In the genomic region with DNA sequence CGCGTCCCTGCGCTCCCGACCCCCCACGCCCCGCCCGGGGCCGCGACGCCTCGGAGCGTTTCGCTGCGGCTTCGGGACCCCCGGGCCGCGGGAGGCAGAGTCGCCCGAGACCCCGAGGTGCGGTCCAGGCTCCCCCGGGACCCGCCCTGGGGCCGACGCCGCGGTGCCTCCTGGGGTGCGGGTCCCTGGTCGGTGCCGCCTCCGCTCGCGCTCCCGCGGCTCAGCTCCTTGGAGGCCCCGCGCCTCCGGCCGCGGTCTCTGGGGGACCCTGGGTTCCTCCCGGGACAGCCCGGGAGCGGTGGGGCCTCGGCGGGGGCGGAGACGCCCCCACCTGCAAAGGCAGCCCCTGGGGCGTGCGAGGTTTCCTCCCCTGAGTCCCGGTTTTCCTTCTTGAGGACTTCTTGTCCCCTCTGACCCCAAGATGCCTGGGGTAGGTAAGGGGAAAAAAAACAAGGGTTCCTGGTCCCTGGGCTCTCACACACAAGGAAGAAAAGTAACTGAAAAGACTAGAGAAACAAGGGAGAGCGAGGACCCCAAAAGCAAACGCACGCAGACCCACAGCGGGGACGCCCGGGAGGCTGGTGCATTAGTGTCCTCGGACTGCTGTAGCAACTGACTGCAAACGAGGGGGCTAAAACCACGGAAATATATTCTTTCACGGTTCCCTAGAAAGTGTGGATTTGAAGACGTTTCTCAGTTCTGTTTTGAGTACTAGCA, we compare ENCODE assay signal across 8 cellular contexts. TPM values are rescaled to one million over a fixed set of nuclear protein-coding genes. Genes with fewer than 3 reads are reported as not detected.
DNase-seq lines count a peak whose midpoint lies in the region; ATAC-seq and TF ChIP-seq lines count a peak whose summit lies in the region.

No MANE protein-coding gene starts in this region.

- H3K9ac ChIP-seq in DND-41 (ENCODE audit: low read depth, low read length): peak overlapping the region; percentile 100

- H3K36me3 Mint-ChIP-seq in activated T-helper 1 cell treated with anti-CD3 and anti-CD28 coated beads, Interleukin-12 subunit alpha, Interleukin-12 subunit beta, Interleukin-2, Interleukin-4 antibody, amounts not matched to agents 30 ng/mL and 10 ng/mL and 1 ng/mL, durations not matched to agents 14 hours and 24 hours and 36 hours (ENCODE audit: low read depth): peaks cover 2% of the 10 kb centered on the region

- H3K27ac ChIP-seq in DND-41 (ENCODE audit: low read length) (peak overlapping the region; percentile 78), stomach (peak overlapping the region; percentile 82 to 93 (median 89))

- ATAC-seq in DND-41 (ENCODE audit: insufficient read depth, low read depth): no peak
- ATAC-seq in HG02623 (IDR thresholded peaks at IDR 0.05; ENCODE audit: unreplicated experiment): peak; percentile 8
- no peak for ATAC-seq in GM21576 (IDR thresholded peaks at IDR 0.05; ENCODE audit: unreplicated experiment)
- ATAC-seq in HG03354 (IDR thresholded peaks at IDR 0.05; ENCODE audit: poor library complexity, severe bottlenecking, unreplicated experiment): no peak

- peak overlapping the region; percentile 92 for H2AFZ ChIP-seq in DND-41 (ENCODE audit: low read depth, low read length)

- TF ChIP-seq CTCF in DND-41 (IDR thresholded peaks at IDR 0.05; ENCODE audit: borderline replicate concordance, extremely low read depth, low read length, poor library complexity, severe bottlenecking): no peak
- no peak for TF ChIP-seq CTCF in stomach (IDR thresholded peaks at IDR 0.05)

- H3K4me1 ChIP-seq in DND-41 (ENCODE audit: insufficient read depth, low read length): peaks cover 29% of the 10 kb centered on the region
- peaks cover 12 to 17% (median 15%) of the 10 kb centered on the region in 4 donors for H3K4me1 ChIP-seq in stomach

- DNase-seq in DND-41: no peak
- no peak for DNase-seq in activated T-helper 1 cell treated with anti-CD3 and anti-CD28 coated beads, Interleukin-12 subunit alpha, Interleukin-12 subunit beta, Interleukin-2, Interleukin-4 antibody, amounts not matched to agents 30 ng/mL and 10 ng/mL and 1 ng/mL, durations not matched to agents 14 hours and 24 hours and 36 hours (ENCODE audit: low spot score)
- no peak for DNase-seq in stomach
- no peak for DNase-seq in NCI-H345 treated with DMSO at 0.1 percent for 48 hours (lab: John Stamatoyannopoulos, UW; ENCODE audit: unreplicated experiment)

- H3K27ac Mint-ChIP-seq in activated T-helper 1 cell treated with anti-CD3 and anti-CD28 coated beads, Interleukin-12 subunit alpha, Interleukin-12 subunit beta, Interleukin-2, Interleukin-4 antibody, amounts not matched to agents 30 ng/mL and 10 ng/mL and 1 ng/mL, durations not matched to agents 14 hours and 24 hours and 36 hours: no peak overlapping the region

- H3K27me3 ChIP-seq in DND-41 (ENCODE audit: insufficient read depth, low read length, poor library complexity): no peaks in the 10 kb centered on the region
- no peaks in the 10 kb centered on the region for H3K27me3 ChIP-seq in stomach

- H3K4me2 ChIP-seq in DND-41 (ENCODE audit: insufficient read depth, low read length): peak overlapping the region; percentile 96

- peak overlapping the region; percentile 52 for H3K4me3 Mint-ChIP-seq in activated T-helper 1 cell treated with anti-CD3 and anti-CD28 coated beads, Interleukin-12 subunit alpha, Interleukin-12 subunit beta, Interleukin-2, Interleukin-4 antibody, amounts not matched to agents 30 ng/mL and 10 ng/mL and 1 ng/mL, durations not matched to agents 14 hours and 24 hours and 36 hours

- 2 to 8% (median 3%) methylated on average over 35 to 61 of the region's 62 CpGs for WGBS in stomach, 5 donors

- no peak for TF ChIP-seq EP300 in stomach (IDR thresholded peaks at IDR 0.05)

- no peak for TF ChIP-seq POLR2A in stomach (IDR thresholded peaks at IDR 0.05)

- H3K79me2 ChIP-seq in DND-41 (ENCODE audit: insufficient read depth, low read length): peaks cover 54% of the 10 kb centered on the region

- H3K27me3 Mint-ChIP-seq in activated T-helper 1 cell treated with anti-CD3 and anti-CD28 coated beads, Interleukin-12 subunit alpha, Interleukin-12 subunit beta, Interleukin-2, Interleukin-4 antibody, amounts not matched to agents 30 ng/mL and 10 ng/mL and 1 ng/mL, durations not matched to agents 14 hours and 24 hours and 36 hours (ENCODE audit: insufficient read depth): peaks cover 12% of the 10 kb centered on the region

- H3K4me1 Mint-ChIP-seq in activated T-helper 1 cell treated with anti-CD3 and anti-CD28 coated beads, Interleukin-12 subunit alpha, Interleukin-12 subunit beta, Interleukin-2, Interleukin-4 antibody, amounts not matched to agents 30 ng/mL and 10 ng/mL and 1 ng/mL, durations not matched to agents 14 hours and 24 hours and 36 hours (ENCODE audit: low read depth): no peaks in the 10 kb centered on the region

- H3K36me3 ChIP-seq in DND-41 (ENCODE audit: insufficient read depth, low read length): peaks cover 12% of the 10 kb centered on the region
- H3K36me3 ChIP-seq in stomach: peaks cover 0 to 26% (median 12%) of the 10 kb centered on the region in 4 donors

- H4K20me1 ChIP-seq in DND-41 (ENCODE audit: insufficient read depth, low read length): peaks cover 15% of the 10 kb centered on the region

- no peaks in the 10 kb centered on the region for H3K9me3 ChIP-seq in DND-41 (ENCODE audit: insufficient read depth, low read length, severe bottlenecking)
- H3K9me3 ChIP-seq in iPS-18c (ENCODE audit: control insufficient read depth, insufficient read depth, low read length): peaks cover 4% of the 10 kb centered on the region
- H3K9me3 ChIP-seq in stomach: peaks cover 0 to 34% (median 13%) of the 10 kb centered on the region in 4 donors

- peaks cover 18% of the 10 kb centered on the region for H3K9me3 Mint-ChIP-seq in activated T-helper 1 cell treated with anti-CD3 and anti-CD28 coated beads, Interleukin-12 subunit alpha, Interleukin-12 subunit beta, Interleukin-2, Interleukin-4 antibody, amounts not matched to agents 30 ng/mL and 10 ng/mL and 1 ng/mL, durations not matched to agents 14 hours and 24 hours and 36 hours

- intact Hi-C loops in activated T-helper 1 cell treated with anti-CD3 and anti-CD28 coated beads, Interleukin-12 subunit alpha, Interleukin-12 subunit beta, Interleukin-2, Interleukin-4 antibody, amounts not matched to agents 30 ng/mL and 10 ng/mL and 1 ng/mL, durations not matched to agents 14 hours and 24 hours and 36 hours (cut with micrococcal nuclease): loop anchor here (1.0 kb wide), 3 partner anchors 23 to 59 kb away; partner anchors contain the start of genes SGTA, ZNF554 and ZNF57
- intact Hi-C loops in stomach (cut with DNase I; ENCODE audit: low total_unique reads): no loop called here

- H3K4me3 ChIP-seq in DND-41 (ENCODE audit: low read depth in 1 of 2, low read length in 2 of 2) (peak overlapping the region; percentile 86 to 100), iPS-18c (ENCODE audit: insufficient read depth, low read depth, low read length) (peak overlapping the region; percentile 94), stomach (peak overlapping the region; percentile 87 to 98 (median 95))

RNA-seq across cellular contexts. Expression of gene ZNF555, which starts 0.7 kb away (rescaled TPM):
- 0.37 and 0.65 TPM in 2 replicates for total RNA-seq in activated T-helper 1 cell treated with anti-CD3 and anti-CD28 coated beads, Interleukin-12 subunit alpha, Interleukin-12 subunit beta, Interleukin-2, Interleukin-4 antibody, amounts not matched to agents 30 ng/mL and 10 ng/mL and 1 ng/mL, durations not matched to agents 14 hours and 24 hours and 36 hours
- 10 to 100 TPM in 1 of 5 donors, 1 to 10 TPM in 3, under 1 TPM in 1; 0.58 to 11.2 (median 2.6) TPM for total RNA-seq in stomach
- 1 to 10 TPM; 1.2 to 2.4 (median 1.9) TPM for polyA plus RNA-seq in stomach

RNA-seq across cellular contexts. Expression of gene ZNF554, which starts 22.3 kb away (rescaled TPM):
- total RNA-seq in activated T-helper 1 cell treated with anti-CD3 and anti-CD28 coated beads, Interleukin-12 subunit alpha, Interleukin-12 subunit beta, Interleukin-2, Interleukin-4 antibody, amounts not matched to agents 30 ng/mL and 10 ng/mL and 1 ng/mL, durations not matched to agents 14 hours and 24 hours and 36 hours: 1.8 and 1.9 TPM in 2 replicates
- total RNA-seq in stomach: 10 to 100 TPM in 2 of 5 donors, 1 to 10 TPM in 2, under 1 TPM in 1; 0.58 to 21.4 (median 7.5) TPM
- polyA plus RNA-seq in stomach: 1 to 10 TPM; 1.6 to 2.7 (median 2.2) TPM

RNA-seq across cellular contexts. Expression of gene ZNF556, which starts 25.1 kb away (rescaled TPM):
- not detected in 2 replicates for total RNA-seq in activated T-helper 1 cell treated with anti-CD3 and anti-CD28 coated beads, Interleukin-12 subunit alpha, Interleukin-12 subunit beta, Interleukin-2, Interleukin-4 antibody, amounts not matched to agents 30 ng/mL and 10 ng/mL and 1 ng/mL, durations not matched to agents 14 hours and 24 hours and 36 hours
- under 1 TPM in 1 of 5 donors, not detected in 4; 0.58 TPM for total RNA-seq in stomach
- under 1 TPM in 2 of 3 donors, not detected in 1; 0.19 to 0.23 TPM for polyA plus RNA-seq in stomach

RNA-seq across cellular contexts. Expression of gene THOP1, which starts 56.7 kb away (rescaled TPM):
- 190 and 195 TPM in 2 replicates for total RNA-seq in activated T-helper 1 cell treated with anti-CD3 and anti-CD28 coated beads, Interleukin-12 subunit alpha, Interleukin-12 subunit beta, Interleukin-2, Interleukin-4 antibody, amounts not matched to agents 30 ng/mL and 10 ng/mL and 1 ng/mL, durations not matched to agents 14 hours and 24 hours and 36 hours
- total RNA-seq in stomach: 100 to 1,000 TPM in 1 of 5 donors, 10 to 100 TPM in 4; 16.1 to 244 (median 50.8) TPM
- polyA plus RNA-seq in stomach: 10 to 100 TPM; 16.2 to 47.9 (median 46.5) TPM

RNA-seq across cellular contexts. Expression of gene ZNF57, which starts 58.7 kb away (rescaled TPM):
- 2.2 and 2.6 TPM in 2 replicates for total RNA-seq in activated T-helper 1 cell treated with anti-CD3 and anti-CD28 coated beads, Interleukin-12 subunit alpha, Interleukin-12 subunit beta, Interleukin-2, Interleukin-4 antibody, amounts not matched to agents 30 ng/mL and 10 ng/mL and 1 ng/mL, durations not matched to agents 14 hours and 24 hours and 36 hours
- total RNA-seq in stomach: 10 to 100 TPM in 4 of 5 donors, under 1 TPM in 1; 0.89 to 42.0 (median 16.5) TPM
- 10 to 100 TPM in 1 of 3 donors, 1 to 10 TPM in 2; 7.4 to 11.2 (median 9.5) TPM for polyA plus RNA-seq in stomach
